ENCODE assay signal across 25 cellular contexts in genomic region chr5:145180341-145180740, GRCh38.
"Had no signal": no experiment of that assay in that cellular context is flagged by ENCODE, and none has a peak within 500 bp of the region (broad histone marks: within the 10 kb centered on the region; RNA-seq: fewer than 3 reads in every experiment).

No MANE protein-coding gene starts in this region.

- H3K4me3 Mint-ChIP-seq: activated CD4-positive, alpha-beta T cell treated with anti-CD3 and anti-CD28 coated beads for 36 hours; activated CD8-positive, alpha-beta memory T cell treated with anti-CD3 and anti-CD28 coated beads, Interleukin-2, amount 10 ng/mL, durations not matched to agents 7 days and 5 days; activated CD8-positive, alpha-beta T cell treated with anti-CD3 and anti-CD28 coated beads, Interleukin-2, amount 10 ng/mL, durations not matched to agents 7 days and 5 days; activated naive CD8-positive, alpha-beta T cell; naive thymus-derived CD4-positive, alpha-beta T cell; stimulated activated effector memory CD8-positive, alpha-beta T cell treated with anti-CD3 and anti-CD28 coated beads, Interleukin-12 subunit alpha, Interleukin-12 subunit beta, amount 100 ng/mL, for 72 hours; stimulated activated naive CD8-positive, alpha-beta T cell treated with anti-CD3 and anti-CD28 coated beads, Interleukin-15, Interleukin-2, amounts not matched to agents 100 ng/mL and 50 ng/mL, for 24 hours; T-helper 2 cell treated with Interferon-gamma antibody and Interleukin-4, amounts not matched to agents 5 μg/mL and 100 μg/mL, for 36 hours had no signal

- ATAC-seq: activated CD4-positive, alpha-beta T cell treated with anti-CD3 and anti-CD28 coated beads for 36 hours; activated CD8-positive, alpha-beta memory T cell treated with anti-CD3 and anti-CD28 coated beads, Interleukin-2, amount 10 ng/mL, durations not matched to agents 7 days and 5 days; activated CD8-positive, alpha-beta T cell treated with anti-CD3 and anti-CD28 coated beads, Interleukin-2, amount 10 ng/mL, durations not matched to agents 7 days and 5 days; body of pancreas; left colon; naive thymus-derived CD4-positive, alpha-beta T cell; stimulated activated effector memory CD8-positive, alpha-beta T cell treated with anti-CD3 and anti-CD28 coated beads, Interleukin-12 subunit alpha, Interleukin-12 subunit beta, amount 100 ng/mL, for 72 hours had no signal

- H3K4me1 ChIP-seq: body of pancreas, colonic mucosa, sigmoid colon, upper lobe of left lung, vagina had no signal

- H3K27ac ChIP-seq: body of pancreas, colonic mucosa, sigmoid colon, thoracic aorta, upper lobe of left lung, vagina had no signal

- H3K4me1 Mint-ChIP-seq: activated CD4-positive, alpha-beta T cell treated with anti-CD3 and anti-CD28 coated beads for 36 hours; activated CD8-positive, alpha-beta memory T cell treated with anti-CD3 and anti-CD28 coated beads, Interleukin-2, amount 10 ng/mL, durations not matched to agents 7 days and 5 days; naive thymus-derived CD4-positive, alpha-beta T cell; stimulated activated effector memory CD8-positive, alpha-beta T cell treated with anti-CD3 and anti-CD28 coated beads, Interleukin-12 subunit alpha, Interleukin-12 subunit beta, amount 100 ng/mL, for 72 hours had no signal

- H3K36me3 Mint-ChIP-seq: activated CD8-positive, alpha-beta memory T cell treated with anti-CD3 and anti-CD28 coated beads, Interleukin-2, amount 10 ng/mL, durations not matched to agents 7 days and 5 days; activated naive CD8-positive, alpha-beta T cell; naive thymus-derived CD4-positive, alpha-beta T cell; stimulated activated effector memory CD8-positive, alpha-beta T cell treated with anti-CD3 and anti-CD28 coated beads, Interleukin-12 subunit alpha, Interleukin-12 subunit beta, amount 100 ng/mL, for 72 hours had no signal

- H3K4me3 ChIP-seq: body of pancreas, colonic mucosa, sigmoid colon, thoracic aorta, upper lobe of left lung, vagina had no signal

- H3K27me3 ChIP-seq: body of pancreas, colonic mucosa, sigmoid colon, upper lobe of left lung, vagina had no signal

- H3K27me3 Mint-ChIP-seq: activated CD4-positive, alpha-beta T cell treated with anti-CD3 and anti-CD28 coated beads for 36 hours; activated CD8-positive, alpha-beta memory T cell treated with anti-CD3 and anti-CD28 coated beads, Interleukin-2, amount 10 ng/mL, durations not matched to agents 7 days and 5 days; naive thymus-derived CD4-positive, alpha-beta T cell; progenitor cell of endocrine pancreas; stimulated activated naive CD8-positive, alpha-beta T cell treated with anti-CD3 and anti-CD28 coated beads, Interleukin-15, Interleukin-2, amounts not matched to agents 100 ng/mL and 50 ng/mL, for 24 hours had no signal

- DNase-seq: activated CD4-positive, alpha-beta T cell treated with anti-CD3 and anti-CD28 coated beads for 36 hours; activated CD4-positive, CD25-positive, alpha-beta regulatory T cell; activated CD8-positive, alpha-beta memory T cell treated with anti-CD3 and anti-CD28 coated beads, Interleukin-2, amount 10 ng/mL, durations not matched to agents 7 days and 5 days; activated CD8-positive, alpha-beta T cell treated with anti-CD3 and anti-CD28 coated beads, Interleukin-2, amount 10 ng/mL, durations not matched to agents 7 days and 5 days; activated effector memory CD4-positive, alpha-beta T cell treated with Interleukin-2 at 50 U/mL for 16 hours; activated naive CD4-positive, alpha-beta T cell treated with Interleukin-2 at 50 U/mL for 16 hours; anterior cingulate cortex; body of pancreas; colonic mucosa; effector CD8-positive, alpha-beta T cell; left colon; midbrain; naive thymus-derived CD4-positive, alpha-beta T cell; sigmoid colon; small intestine; stimulated activated CD4-positive, alpha-beta T cell treated with anti-CD3 and anti-CD28 coated beads, Interleukin-4, amount 100 ng/mL, for 24 hours; T-helper 1 cell; upper lobe of left lung had no signal

- H3K36me3 ChIP-seq: colonic mucosa, sigmoid colon, thoracic aorta, upper lobe of left lung, vagina had no signal

- H3K9me3 ChIP-seq: body of pancreas, colonic mucosa, sigmoid colon, thoracic aorta, upper lobe of left lung, vagina had no signal

- H3K27ac Mint-ChIP-seq: activated CD4-positive, alpha-beta T cell treated with anti-CD3 and anti-CD28 coated beads for 36 hours; activated CD8-positive, alpha-beta memory T cell treated with anti-CD3 and anti-CD28 coated beads, Interleukin-2, amount 10 ng/mL, durations not matched to agents 7 days and 5 days; activated CD8-positive, alpha-beta T cell treated with anti-CD3 and anti-CD28 coated beads, Interleukin-2, amount 10 ng/mL, durations not matched to agents 7 days and 5 days; activated naive CD8-positive, alpha-beta T cell; naive thymus-derived CD4-positive, alpha-beta T cell; progenitor cell of endocrine pancreas; stimulated activated effector memory CD8-positive, alpha-beta T cell treated with anti-CD3 and anti-CD28 coated beads, Interleukin-12 subunit alpha, Interleukin-12 subunit beta, amount 100 ng/mL, for 72 hours; stimulated activated naive CD8-positive, alpha-beta T cell treated with anti-CD3 and anti-CD28 coated beads, Interleukin-15, Interleukin-2, amounts not matched to agents 100 ng/mL and 50 ng/mL, for 24 hours; T-helper 2 cell treated with Interferon-gamma antibody and Interleukin-4, amounts not matched to agents 5 μg/mL and 100 μg/mL, for 36 hours had no signal
